Comparison of ENCODE assay signal across 14 cellular contexts in genomic region chr10:4839353-4839752, GRCh38.
"Had no signal": no experiment of that assay in that cellular context is flagged by ENCODE, and none has a peak within 500 bp of the region (broad histone marks: within the 10 kb centered on the region; RNA-seq: fewer than 3 reads in every experiment).

No MANE protein-coding gene starts in this region.

- H3K9me3 ChIP-seq: heart right ventricle, testis had no signal

- DNase-seq: activated CD4-positive, CD25-positive, alpha-beta regulatory T cell; activated effector memory CD4-positive, alpha-beta T cell treated with anti-CD3 and anti-CD28 coated beads, Interleukin-2, amount 50 U/mL, for 16 hours; activated naive CD8-positive, alpha-beta T cell treated with anti-CD3 and anti-CD28 coated beads for 36 hours; activated T-cell treated with anti-CD3 and anti-CD28 coated beads, Interleukin-2, amount 50 U/mL, for 1 hour; heart right ventricle; mesenchymal stem cell; stimulated activated CD4-positive, alpha-beta T cell treated with anti-CD3 and anti-CD28 coated beads, Interleukin-15, amount 100 ng/mL, for 24 hours; stimulated activated CD4-positive, alpha-beta T cell treated with anti-CD3 and anti-CD28 coated beads, Interleukin-4, amount 100 ng/mL, for 24 hours; stimulated activated naive CD8-positive, alpha-beta T cell treated with anti-CD3 and anti-CD28 coated beads, Interleukin-15, amount 100 ng/mL, for 72 hours; T-helper 2 cell; testis had no signal

- H3K4me1 ChIP-seq: testis had no signal

- ATAC-seq: stimulated activated naive CD8-positive, alpha-beta T cell treated with anti-CD3 and anti-CD28 coated beads, Interleukin-15, amount 100 ng/mL, for 72 hours had no signal

- H3K27ac ChIP-seq: testis had no signal

- H3K27me3 ChIP-seq: heart right ventricle, testis had no signal

- FAIRE-seq: frontal cortex, islet of Langerhans, TTC549 had no signal

- H3K4me3 ChIP-seq: heart right ventricle, testis had no signal
